In the genomic region with DNA sequence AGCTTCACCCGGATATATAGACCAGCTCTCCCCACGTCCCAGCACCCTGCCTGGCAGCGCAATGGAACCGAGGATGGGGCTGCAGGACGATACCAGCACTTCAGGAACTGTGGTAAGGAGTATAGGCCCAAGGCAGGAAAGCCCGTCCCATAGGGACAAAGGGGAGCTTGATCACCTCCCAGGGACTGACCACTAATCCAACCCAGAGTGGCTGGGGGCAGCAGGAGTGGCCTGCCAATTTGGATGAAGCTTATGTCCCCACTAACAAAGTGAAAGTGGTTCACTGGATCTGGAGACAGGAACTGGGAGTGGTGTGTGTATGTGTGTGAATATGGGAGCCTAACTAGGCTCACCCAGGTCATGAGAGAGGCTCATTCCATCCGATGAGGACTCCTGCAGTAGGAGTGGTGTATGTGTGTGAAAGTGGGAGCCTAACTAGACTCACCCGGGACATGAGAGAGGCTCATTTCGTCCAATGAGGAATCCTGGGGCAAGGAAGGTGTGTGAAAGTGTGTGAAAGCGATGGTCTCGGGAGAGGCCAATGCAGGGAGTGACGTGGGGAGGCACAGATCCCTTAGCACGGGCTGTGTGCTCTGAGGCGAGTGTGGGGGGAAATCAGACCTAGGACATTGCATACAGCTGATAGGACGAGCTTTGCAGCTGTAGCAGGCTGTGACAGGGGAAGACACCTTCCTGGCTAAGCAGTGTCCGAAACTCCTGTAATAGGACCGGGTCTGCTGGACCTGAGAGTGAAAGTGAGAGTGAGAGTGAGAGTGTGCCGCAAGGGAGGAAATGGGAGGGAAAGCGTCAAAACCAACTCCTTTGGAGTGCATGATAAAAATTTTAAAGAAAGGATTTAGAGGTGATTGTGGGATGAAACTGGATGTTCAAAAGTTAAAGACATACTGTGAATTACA, we compare ENCODE assay signal across 8 cellular contexts. TPM values are rescaled to one million over a fixed set of nuclear protein-coding genes. Genes with fewer than 3 reads are reported as not detected.
DNase-seq lines count a peak whose midpoint lies in the region; ATAC-seq, FAIRE-seq and TF ChIP-seq lines count a peak whose summit lies in the region.

No MANE protein-coding gene starts in this region.

- DNase-seq in AG04449 (ENCODE audit: low read depth, low spot score) (no peak), GM12892 (ENCODE audit: insufficient read length) (peak; percentile 35), MV-4-11 (lab: John Stamatoyannopoulos, UW) (peak; percentile 24), fibroblast of pulmonary artery (ENCODE audit: low read depth) (peak; percentile 55), CD14-positive monocyte (ENCODE audit: low spot score) (no peak)
- peak; percentile 60 for DNase-seq in activated CD8-positive, alpha-beta T cell treated with anti-CD3 and anti-CD28 coated beads for 36 hours
- peak; percentile 65 for DNase-seq in natural killer cell treated with Interleukin-12 subunit alpha and Interleukin-12 subunit beta and Interleukin-15 and Interleukin-18, amount 100 ng/mL, for 72 hours (ENCODE audit: low spot score)

- H3K27ac Mint-ChIP-seq in activated CD8-positive, alpha-beta T cell treated with anti-CD3 and anti-CD28 coated beads for 36 hours, result no peak overlapping the region
- no peak overlapping the region for H3K27ac Mint-ChIP-seq in natural killer cell treated with Interleukin-12 subunit alpha and Interleukin-12 subunit beta and Interleukin-15 and Interleukin-18, amount 100 ng/mL, for 72 hours
- H3K27ac Mint-ChIP-seq in CD14-positive monocyte, result no peak overlapping the region

- H3K4me3 ChIP-seq in AG04449 (ENCODE audit: low read depth, low read length) (peak overlapping the region; percentile 69), fibroblast of pulmonary artery (replicated peaks; ENCODE audit: low read depth, low read length) (peak overlapping the region; percentile 59)

- peaks cover 7% of the 10 kb centered on the region for H3K9me3 Mint-ChIP-seq in activated CD8-positive, alpha-beta T cell treated with anti-CD3 and anti-CD28 coated beads for 36 hours
- peaks cover 8% of the 10 kb centered on the region for H3K9me3 Mint-ChIP-seq in natural killer cell treated with Interleukin-12 subunit alpha and Interleukin-12 subunit beta and Interleukin-15 and Interleukin-18, amount 100 ng/mL, for 72 hours
- H3K9me3 Mint-ChIP-seq in CD14-positive monocyte, result peaks cover 4 to 16% (median 8%) of the 10 kb centered on the region in 7 donors

- POLR2A ChIA-PET in AG04449 (lab: Yijun Ruan, JAX), result interaction anchor here (1.1 kb wide), 1 partner anchor 359 kb away, joined by 3 read pairs; a partner anchor contains a TSS
- POLR2A ChIA-PET in activated CD8-positive, alpha-beta T cell treated with anti-CD3 and anti-CD28 coated beads for 36 hours (lab: Charles Lee), result interaction anchor here (0.6 to 3.6 kb wide), 14 partner anchors 10 to 694 kb away, joined by 3 to 15 read pairs (median 4); a partner anchor contains a TSS

- FAIRE-seq in GM12892 (lab: Jason Lieb, UNC), result peak; percentile 77

- no peak; the same call in 1 of the 2 replicates for TF ChIP-seq POLR2A in GM12892 (IDR thresholded peaks at IDR 0.05; ENCODE audit: low read depth, low read length)

- intact Hi-C loops in activated CD8-positive, alpha-beta T cell treated with anti-CD3 and anti-CD28 coated beads for 36 hours (cut with micrococcal nuclease), result loop anchor here (2.0 to 10.0 kb wide), 5 partner anchors 27 to 191 kb away; a partner anchor contains a TSS
- intact Hi-C loops in CD14-positive monocyte (cut with micrococcal nuclease), result loop anchor here in 1 of 2 donors (5.0 kb wide), 1 partner anchor 43 kb away; a partner anchor contains a TSS

- H3K36me3 Mint-ChIP-seq in activated CD8-positive, alpha-beta T cell treated with anti-CD3 and anti-CD28 coated beads for 36 hours (ENCODE audit: low read depth), result peaks cover 48% of the 10 kb centered on the region
- H3K36me3 Mint-ChIP-seq in natural killer cell treated with Interleukin-12 subunit alpha and Interleukin-12 subunit beta and Interleukin-15 and Interleukin-18, amount 100 ng/mL, for 72 hours, result peaks cover 25% of the 10 kb centered on the region
- no peaks in the 10 kb centered on the region for H3K36me3 Mint-ChIP-seq in CD14-positive monocyte

- H3K27me3 Mint-ChIP-seq in activated CD8-positive, alpha-beta T cell treated with anti-CD3 and anti-CD28 coated beads for 36 hours, result no peaks in the 10 kb centered on the region
- H3K27me3 Mint-ChIP-seq in natural killer cell treated with Interleukin-12 subunit alpha and Interleukin-12 subunit beta and Interleukin-15 and Interleukin-18, amount 100 ng/mL, for 72 hours, result no peaks in the 10 kb centered on the region
- H3K27me3 Mint-ChIP-seq in CD14-positive monocyte (ENCODE audit: low read depth in 3 of 3), result no peaks in the 10 kb centered on the region

- ATAC-seq in HG02588 (IDR thresholded peaks at IDR 0.05; ENCODE audit: unreplicated experiment), result peak; percentile 78
- ATAC-seq in activated CD8-positive, alpha-beta T cell treated with anti-CD3 and anti-CD28 coated beads for 36 hours, result peak; percentile 64
- peak; percentile 79 to 84 for ATAC-seq in natural killer cell treated with Interleukin-12 subunit alpha and Interleukin-12 subunit beta and Interleukin-15 and Interleukin-18, amount 100 ng/mL, for 72 hours

- H3K4me1 Mint-ChIP-seq in activated CD8-positive, alpha-beta T cell treated with anti-CD3 and anti-CD28 coated beads for 36 hours (ENCODE audit: low read depth), result peaks cover 41% of the 10 kb centered on the region
- H3K4me1 Mint-ChIP-seq in natural killer cell treated with Interleukin-12 subunit alpha and Interleukin-12 subunit beta and Interleukin-15 and Interleukin-18, amount 100 ng/mL, for 72 hours (ENCODE audit: low read depth in 2 of 2), result peaks cover 29 to 48% of the 10 kb centered on the region in 2 donors
- H3K4me1 Mint-ChIP-seq in CD14-positive monocyte, result peaks cover 11% of the 10 kb centered on the region

- CTCF ChIA-PET in AG04449 (lab: Yijun Ruan, JAX), result interaction anchor here (1.3 to 1.4 kb wide), 2 partner anchors 128 to 197 kb away, joined by 4 to 7 read pairs; no protein-coding TSS in a partner anchor
- CTCF ChIA-PET in activated CD8-positive, alpha-beta T cell treated with anti-CD3 and anti-CD28 coated beads for 36 hours (lab: Charles Lee), result interaction anchor here (0.8 to 4.0 kb wide), 8 partner anchors 22 to 386 kb away, joined by 3 to 37 read pairs (median 6); no protein-coding TSS in a partner anchor

- TF ChIP-seq CTCF in AG04449 (IDR thresholded peaks at IDR 0.05; ENCODE audit: insufficient read depth, low read length, missing control alignments) (no peak), fibroblast of pulmonary artery (IDR thresholded peaks at IDR 0.05; ENCODE audit: low read length, missing control alignments) (no peak), CD14-positive monocyte (IDR thresholded peaks at IDR 0.05) (no peak)
- TF ChIP-seq CTCF in activated CD8-positive, alpha-beta T cell treated with anti-CD3 and anti-CD28 coated beads for 36 hours (IDR thresholded peaks at IDR 0.05), result no peak

- H3K4me3 Mint-ChIP-seq in activated CD8-positive, alpha-beta T cell treated with anti-CD3 and anti-CD28 coated beads for 36 hours, result no peak overlapping the region
- no peak overlapping the region for H3K4me3 Mint-ChIP-seq in natural killer cell treated with Interleukin-12 subunit alpha and Interleukin-12 subunit beta and Interleukin-15 and Interleukin-18, amount 100 ng/mL, for 72 hours
- H3K4me3 Mint-ChIP-seq in CD14-positive monocyte, result no peak overlapping the region

RNA-seq across cellular contexts. Expression of a gene that starts 25.7 kb away (rescaled TPM):
- polyA plus RNA-seq in GM12892 (2012; ENCODE audit: missing spikeins), result not detected
- total RNA-seq in activated CD8-positive, alpha-beta T cell treated with anti-CD3 and anti-CD28 coated beads for 36 hours, result 100 to 1,000 TPM; 111 to 112 TPM
- 100 to 1,000 TPM in 1 of 2 donors, 10 to 100 TPM in 1; 80.4 to 126 TPM for total RNA-seq in natural killer cell treated with Interleukin-12 subunit alpha and Interleukin-12 subunit beta and Interleukin-15 and Interleukin-18, amount 100 ng/mL, for 72 hours
- polyA plus RNA-seq in CD14-positive monocyte, result 1 to 10 TPM; 1.3 TPM

RNA-seq across cellular contexts. Expression of a gene that starts 45.4 kb away (rescaled TPM):
- not detected for polyA plus RNA-seq in GM12892 (2012; ENCODE audit: missing spikeins)
- total RNA-seq in activated CD8-positive, alpha-beta T cell treated with anti-CD3 and anti-CD28 coated beads for 36 hours, result 1 to 10 TPM; 2.9 to 3.7 TPM
- 10 to 100 TPM in 1 of 2 donors, 1 to 10 TPM in 1; 5.4 to 17.8 TPM for total RNA-seq in natural killer cell treated with Interleukin-12 subunit alpha and Interleukin-12 subunit beta and Interleukin-15 and Interleukin-18, amount 100 ng/mL, for 72 hours
- polyA plus RNA-seq in CD14-positive monocyte, result not detected

RNA-seq across cellular contexts. Expression of a gene that starts 56.2 kb away (rescaled TPM):
- polyA plus RNA-seq in GM12892 (2012; ENCODE audit: missing spikeins), result not detected
- 1 to 10 TPM; 2.0 to 2.8 TPM for total RNA-seq in activated CD8-positive, alpha-beta T cell treated with anti-CD3 and anti-CD28 coated beads for 36 hours
- total RNA-seq in natural killer cell treated with Interleukin-12 subunit alpha and Interleukin-12 subunit beta and Interleukin-15 and Interleukin-18, amount 100 ng/mL, for 72 hours, result 1 to 10 TPM; 7.9 to 9.6 TPM
- polyA plus RNA-seq in CD14-positive monocyte, result not detected

RNA-seq across cellular contexts. Expression of a gene that starts 56.5 kb away (rescaled TPM):
- polyA plus RNA-seq in GM12892 (2012; ENCODE audit: missing spikeins), result 0.08 TPM
- 10 to 100 TPM in 1 of 2 experiments, 1 to 10 TPM in 1; 6.9 to 10.8 TPM for total RNA-seq in activated CD8-positive, alpha-beta T cell treated with anti-CD3 and anti-CD28 coated beads for 36 hours
- 100 to 1,000 TPM in 1 of 2 donors, 10 to 100 TPM in 1; 58.2 to 197 TPM for total RNA-seq in natural killer cell treated with Interleukin-12 subunit alpha and Interleukin-12 subunit beta and Interleukin-15 and Interleukin-18, amount 100 ng/mL, for 72 hours
- under 1 TPM; 0.51 to 0.79 TPM for polyA plus RNA-seq in CD14-positive monocyte

Comparison
In these comparisons a context has a peak if more than half of its experiments do, and no peak if none do; other contexts are left out.
1. DNase-seq: peak in GM12892 (single experiment), MV-4-11 (single experiment), activated CD8-positive, alpha-beta T cell treated with anti-CD3 and anti-CD28 coated beads for 36 hours (single experiment), fibroblast of pulmonary artery (single experiment) and natural killer cell treated with Interleukin-12 subunit alpha and Interleukin-12 subunit beta and Interleukin-15 and Interleukin-18, amount 100 ng/mL, for 72 hours (single experiment); none in AG04449 (single experiment) and CD14-positive monocyte (single experiment).
2. Peak in every context shown above with its lines, with median percentiles within 50 percentile points of each other: ATAC-seq.